Comparison of ENCODE assay signal across 25 cellular contexts in genomic region chr9:93871286-93871685, GRCh38.
DNase-seq lines count a peak whose midpoint lies in the region; ATAC-seq and TF ChIP-seq lines count a peak whose summit lies in the region.
"Had no signal": no experiment of that assay in that cellular context is flagged by ENCODE, and none has a peak within 500 bp of the region (broad histone marks: within the 10 kb centered on the region; RNA-seq: fewer than 3 reads in every experiment).

No MANE protein-coding gene starts in this region.

- H3K36me3 ChIP-seq in H7 (replicated peaks; ENCODE audit: control insufficient read depth, insufficient read depth, low read length), result no peaks in the 10 kb centered on the region
- no peaks in the 10 kb centered on the region for H3K36me3 ChIP-seq in WERI-Rb-1
- H3K36me3 ChIP-seq: MG63, SJSA1 had no signal

- no peak overlapping the region for H3K27ac ChIP-seq in WERI-Rb-1
- H3K27ac ChIP-seq: A549, C4-2B, GM23248, SJSA1 had no signal

- peak; percentile 49 for DNase-seq in ELF-1 (ENCODE audit: low read depth, low spot score)
- peak; percentile 36 for DNase-seq in H7
- no peak for DNase-seq in WERI-Rb-1
- DNase-seq in islet precursor cell, result peak; percentile 50
- DNase-seq in left ventricle myocardium superior, result no peak
- DNase-seq: Caco-2; CD8-positive, alpha-beta T cell; DMS79 treated with DMSO at 0.1 percent for 48 hours; GM23248; KG1; MG63; NCI-H1105 treated with DMSO at 0.1 percent for 48 hours; NCI-H146; NCI-H1930; NCI-H2107; NCI-H446; NCI-H524 treated with DMSO at 0.1 percent for 48 hours; NCI-H774; Right ventricle myocardium superior; RPMI8226 had no signal

- TF ChIP-seq CTCF in WERI-Rb-1 (IDR thresholded peaks at IDR 0.05; ENCODE audit: low read depth, low read length), result peak; percentile 68

- H3K27me3 ChIP-seq in H7 (ENCODE audit: control insufficient read depth, insufficient read depth, low read length) (no peaks in the 10 kb centered on the region), WERI-Rb-1 (ENCODE audit: insufficient read depth, low read depth, severe bottlenecking) (peaks cover 23% of the 10 kb centered on the region)
- H3K27me3 ChIP-seq: MG63 had no signal

- ATAC-seq in HG03565 (IDR thresholded peaks at IDR 0.05; ENCODE audit: unreplicated experiment), result no peak
- no peak for ATAC-seq in left ventricle myocardium superior
- no peak for ATAC-seq in HG03139 (IDR thresholded peaks at IDR 0.05; ENCODE audit: unreplicated experiment)
- ATAC-seq: A549; CD8-positive, alpha-beta T cell had no signal

- intact Hi-C loops in left ventricle myocardium superior (cut with micrococcal nuclease), result no loop called here

- H3K9me3 ChIP-seq in WERI-Rb-1 (ENCODE audit: severe bottlenecking), result peaks cover 17% of the 10 kb centered on the region

- H3K4me3 ChIP-seq in H7 (ENCODE audit: insufficient read depth, low read depth, low read length) (no peak overlapping the region), WERI-Rb-1 (ENCODE audit: low read depth, low read length) (no peak overlapping the region)
- H3K4me3 ChIP-seq: A549, GM23248, MG63, SJSA1 had no signal

Comparison
In these comparisons a context has a peak if more than half of its experiments do, and no peak if none do; other contexts are left out.
1. DNase-seq: peak in ELF-1 (single experiment), H7 (single experiment) and islet precursor cell (single experiment); none in WERI-Rb-1 (single experiment) and left ventricle myocardium superior (single experiment).